23 cellular contexts compared by ENCODE assay signal in the genomic region with DNA sequence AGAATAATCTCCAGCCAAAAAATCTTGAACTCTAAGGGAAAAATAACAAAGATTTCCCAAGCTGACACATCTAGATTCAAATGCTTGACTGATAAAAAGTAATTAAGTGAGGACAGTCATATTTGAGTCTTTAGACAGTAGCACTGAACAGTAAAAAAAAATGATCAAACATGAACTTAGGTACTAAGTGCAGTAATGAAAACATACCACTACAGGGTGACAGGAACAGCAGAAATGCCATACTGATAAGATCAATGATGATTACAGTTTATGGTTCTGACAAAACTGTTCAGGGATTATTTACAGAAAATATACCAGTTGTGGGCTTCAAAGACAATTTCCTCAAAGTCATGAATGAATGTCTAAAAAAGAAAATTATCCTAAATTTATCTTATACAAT.
DNase-seq lines count a peak whose midpoint lies in the region; ATAC-seq and TF ChIP-seq lines count a peak whose summit lies in the region.
"Had no signal": no experiment of that assay in that cellular context is flagged by ENCODE, and none has a peak within 500 bp of the region (broad histone marks: within the 10 kb centered on the region; RNA-seq: fewer than 3 reads in every experiment).

No MANE protein-coding gene starts in this region.

- CTCF ChIA-PET in activated CD8-positive, alpha-beta T cell treated with anti-CD3 and anti-CD28 coated beads for 36 hours (lab: Charles Lee) = no interaction called here
- CTCF ChIA-PET in activated CD8-positive, alpha-beta T cell treated with anti-CD3 and anti-CD28 coated beads, Interleukin-2, amount 10 ng/mL, durations not matched to agents 7 days and 5 days (lab: Charles Lee) = no interaction called here
- CTCF ChIA-PET in WTC11 (lab: Charles Lee) = no interaction called here

- no peak overlapping the region for H3K4me3 ChIP-seq in mucosa of descending colon
- H3K4me3 ChIP-seq: HAP-1, SK-N-MC had no signal

- H3K4me3 Mint-ChIP-seq in activated CD8-positive, alpha-beta T cell treated with anti-CD3 and anti-CD28 coated beads for 36 hours = no peak overlapping the region
- no peak overlapping the region for H3K4me3 Mint-ChIP-seq in activated CD8-positive, alpha-beta T cell treated with anti-CD3 and anti-CD28 coated beads, Interleukin-2, amount 10 ng/mL, durations not matched to agents 7 days and 5 days
- no peak overlapping the region for H3K4me3 Mint-ChIP-seq in WTC11
- H3K4me3 Mint-ChIP-seq: IgD-negative memory B cell had no signal

- no peaks in the 10 kb centered on the region for H3K4me1 ChIP-seq in mucosa of descending colon (ENCODE audit: low read depth)
- H3K4me1 ChIP-seq: HAP-1 had no signal

- no peaks in the 10 kb centered on the region for H3K36me3 Mint-ChIP-seq in activated CD8-positive, alpha-beta T cell treated with anti-CD3 and anti-CD28 coated beads for 36 hours (ENCODE audit: low read depth)
- H3K36me3 Mint-ChIP-seq in activated CD8-positive, alpha-beta T cell treated with anti-CD3 and anti-CD28 coated beads, Interleukin-2, amount 10 ng/mL, durations not matched to agents 7 days and 5 days (ENCODE audit: low read depth) = no peaks in the 10 kb centered on the region
- H3K36me3 Mint-ChIP-seq in WTC11 = peaks cover 5% of the 10 kb centered on the region; the same call in 1 of the 2 replicates
- H3K36me3 Mint-ChIP-seq: IgD-negative memory B cell had no signal

- peak; percentile 45 for ATAC-seq in activated CD8-positive, alpha-beta T cell treated with anti-CD3 and anti-CD28 coated beads for 36 hours
- ATAC-seq in activated CD8-positive, alpha-beta T cell treated with anti-CD3 and anti-CD28 coated beads, Interleukin-2, amount 10 ng/mL, durations not matched to agents 7 days and 5 days = no peak
- ATAC-seq in mucosa of descending colon (peak; percentile 41), WTC11 (no peak)
- ATAC-seq: Panc1 had no signal

- no peaks in the 10 kb centered on the region for H3K9me3 Mint-ChIP-seq in activated CD8-positive, alpha-beta T cell treated with anti-CD3 and anti-CD28 coated beads for 36 hours
- no peaks in the 10 kb centered on the region for H3K9me3 Mint-ChIP-seq in activated CD8-positive, alpha-beta T cell treated with anti-CD3 and anti-CD28 coated beads, Interleukin-2, amount 10 ng/mL, durations not matched to agents 7 days and 5 days (ENCODE audit: insufficient read depth)
- H3K9me3 Mint-ChIP-seq in WTC11 = no peaks in the 10 kb centered on the region
- H3K9me3 Mint-ChIP-seq: IgD-negative memory B cell had no signal

- H3K36me3 ChIP-seq in mucosa of descending colon (ENCODE audit: low read depth) = no peaks in the 10 kb centered on the region

- H3K4me1 Mint-ChIP-seq in activated CD8-positive, alpha-beta T cell treated with anti-CD3 and anti-CD28 coated beads for 36 hours (ENCODE audit: low read depth) = peaks cover 5% of the 10 kb centered on the region
- H3K4me1 Mint-ChIP-seq in activated CD8-positive, alpha-beta T cell treated with anti-CD3 and anti-CD28 coated beads, Interleukin-2, amount 10 ng/mL, durations not matched to agents 7 days and 5 days (ENCODE audit: low read depth) = no peaks in the 10 kb centered on the region
- no peaks in the 10 kb centered on the region for H3K4me1 Mint-ChIP-seq in WTC11

- POLR2A ChIA-PET in activated CD8-positive, alpha-beta T cell treated with anti-CD3 and anti-CD28 coated beads for 36 hours (lab: Charles Lee) = no interaction called here
- POLR2A ChIA-PET in activated CD8-positive, alpha-beta T cell treated with anti-CD3 and anti-CD28 coated beads, Interleukin-2, amount 10 ng/mL, durations not matched to agents 7 days and 5 days (lab: Charles Lee) = no interaction called here
- POLR2A ChIA-PET in WTC11 (lab: Charles Lee) = no interaction called here

- no peaks in the 10 kb centered on the region for H3K9me3 ChIP-seq in mucosa of descending colon
- H3K9me3 ChIP-seq: HAP-1 had no signal

- no peak for DNase-seq in activated CD8-positive, alpha-beta T cell treated with anti-CD3 and anti-CD28 coated beads for 36 hours
- no peak for DNase-seq in activated CD8-positive, alpha-beta T cell treated with anti-CD3 and anti-CD28 coated beads, Interleukin-2, amount 10 ng/mL, durations not matched to agents 7 days and 5 days
- peak; percentile 13 for DNase-seq in EH (ENCODE audit: low read depth)
- DNase-seq in HuH-7 (ENCODE audit: low spot score) = peak; percentile 12
- DNase-seq in mucosa of descending colon = no peak
- no peak for DNase-seq in cardiac septum (ENCODE audit: low spot score)
- no peak for DNase-seq in caudate nucleus (lab: John Stamatoyannopoulos, UW)
- DNase-seq in WTC11 (ENCODE audit: low spot score) = no peak
- DNase-seq: DMS53, GDM1, GOT3, MM.1S, NCI-H2029, NCI-H446, NCI-H524 treated with DMSO at 0.1 percent for 48 hours, NCI-H774, SHP77 treated with DMSO at 0.1 percent for 48 hours had no signal

- no peak overlapping the region for H3K27ac ChIP-seq in caudate nucleus (ENCODE audit: low read depth, low read length)
- H3K27ac ChIP-seq: KMS-11, RWPE1, SK-N-MC had no signal

- no peak overlapping the region for H3K27ac Mint-ChIP-seq in activated CD8-positive, alpha-beta T cell treated with anti-CD3 and anti-CD28 coated beads for 36 hours
- H3K27ac Mint-ChIP-seq in activated CD8-positive, alpha-beta T cell treated with anti-CD3 and anti-CD28 coated beads, Interleukin-2, amount 10 ng/mL, durations not matched to agents 7 days and 5 days = no peak overlapping the region
- no peak overlapping the region for H3K27ac Mint-ChIP-seq in WTC11
- H3K27ac Mint-ChIP-seq: IgD-negative memory B cell had no signal

- intact Hi-C loops in activated CD8-positive, alpha-beta T cell treated with anti-CD3 and anti-CD28 coated beads for 36 hours (cut with micrococcal nuclease) = no loop called here
- intact Hi-C loops in mucosa of descending colon (cut with DNase I, micrococcal nuclease) = no loop called here
- intact Hi-C loops in cardiac septum (cut with DNase I) = no loop called here

- no peak for TF ChIP-seq CTCF in activated CD8-positive, alpha-beta T cell treated with anti-CD3 and anti-CD28 coated beads for 36 hours (IDR thresholded peaks at IDR 0.05)
- no peak for TF ChIP-seq CTCF in mucosa of descending colon (IDR thresholded peaks at IDR 0.05)
- no peak for TF ChIP-seq CTCF in WTC11 (IDR thresholded peaks at IDR 0.05)

- no peaks in the 10 kb centered on the region for H3K27me3 Mint-ChIP-seq in activated CD8-positive, alpha-beta T cell treated with anti-CD3 and anti-CD28 coated beads for 36 hours
- H3K27me3 Mint-ChIP-seq in activated CD8-positive, alpha-beta T cell treated with anti-CD3 and anti-CD28 coated beads, Interleukin-2, amount 10 ng/mL, durations not matched to agents 7 days and 5 days (ENCODE audit: low read depth) = no peaks in the 10 kb centered on the region
- H3K27me3 Mint-ChIP-seq in WTC11 (ENCODE audit: low read depth) = no peaks in the 10 kb centered on the region
- H3K27me3 Mint-ChIP-seq: IgD-negative memory B cell had no signal

TF ChIP-seq in WTC11, 78 proteins besides CTCF, POLR2A, EP300 and RAD21 (continues in another document):
- TF ChIP-seq SP1 (CRISPR knock-in tag; conservative IDR thresholded peaks at IDR 0.05) (no peak), FOXP4 (CRISPR knock-in tag; IDR thresholded peaks at IDR 0.05) (no peak), ARID4B (CRISPR knock-in tag; IDR thresholded peaks at IDR 0.05; ENCODE audit: borderline replicate concordance) (no peak)

Comparison
In these comparisons a context has a peak if more than half of its experiments do, and no peak if none do; other contexts are left out.
1. ATAC-seq: peak in activated CD8-positive, alpha-beta T cell treated with anti-CD3 and anti-CD28 coated beads for 36 hours (single experiment) and mucosa of descending colon (single experiment); none in activated CD8-positive, alpha-beta T cell treated with anti-CD3 and anti-CD28 coated beads, Interleukin-2, amount 10 ng/mL, durations not matched to agents 7 days and 5 days (single experiment) and WTC11 (single experiment).
2. DNase-seq: peak in EH (single experiment) and HuH-7 (single experiment); none in activated CD8-positive, alpha-beta T cell treated with anti-CD3 and anti-CD28 coated beads for 36 hours (single experiment), activated CD8-positive, alpha-beta T cell treated with anti-CD3 and anti-CD28 coated beads, Interleukin-2, amount 10 ng/mL, durations not matched to agents 7 days and 5 days (single experiment), mucosa of descending colon (0 of 3), cardiac septum (single experiment), caudate nucleus (0 of 61) and WTC11 (single experiment).